In genomic region chr1:224408294-224408590, GRCh38 we compare ENCODE assay signal across 21 cellular contexts.
"Had no signal": no experiment of that assay in that cellular context is flagged by ENCODE, and none has a peak within 500 bp of the region (broad histone marks: within the 10 kb centered on the region; RNA-seq: fewer than 3 reads in every experiment).

No MANE protein-coding gene starts in this region.

- H3K4me2 ChIP-seq: smooth muscle cell had no signal

- H3K9me3 Mint-ChIP-seq: activated naive CD8-positive, alpha-beta T cell treated with anti-CD3 and anti-CD28 coated beads, Interleukin-2, amount 10 ng/mL, durations not matched to agents 7 days and 5 days; activated T-cell treated with anti-CD3 and anti-CD28 coated beads, Interleukin-2, amount 50 U/mL, for 72 hours; brain; effector memory CD8-positive, alpha-beta T cell; naive B cell had no signal

- H3K9me3 ChIP-seq: esophagus squamous epithelium, heart right ventricle, left ventricle myocardium inferior, ovary, stomach, vagina had no signal

- DNase-seq: activated CD4-positive, alpha-beta T cell treated with anti-CD3 and anti-CD28 coated beads, Interleukin-2, amount 50 U/mL, for 1 hour; activated CD8-positive, alpha-beta memory T cell treated with anti-CD3 and anti-CD28 coated beads, Interleukin-2, amount 50 U/mL, for 4 hours; activated gamma-delta T cell treated with Interleukin-2 at 50 U/mL for 16 hours; activated naive CD8-positive, alpha-beta T cell treated with anti-CD3 and anti-CD28 coated beads, Interleukin-2, amount 10 ng/mL, durations not matched to agents 7 days and 5 days; activated T-cell treated with anti-CD3 and anti-CD28 coated beads, Interleukin-2, amount 50 U/mL, for 72 hours; anterior cingulate cortex; caudate nucleus; effector memory CD8-positive, alpha-beta T cell; esophagus squamous epithelium; heart right ventricle; kidney glomerular epithelial cell; left ventricle myocardium inferior; naive B cell; ovary; stimulated activated CD4-positive, alpha-beta T cell treated with anti-CD3 and anti-CD28 coated beads, Interleukin-4, amount 100 ng/mL, for 1 hour; stomach; T1000 had no signal

- H3K4me1 ChIP-seq: left ventricle myocardium inferior had no signal

- H3K4me3 Mint-ChIP-seq: activated naive CD8-positive, alpha-beta T cell treated with anti-CD3 and anti-CD28 coated beads, Interleukin-2, amount 10 ng/mL, durations not matched to agents 7 days and 5 days; activated T-cell treated with anti-CD3 and anti-CD28 coated beads, Interleukin-2, amount 50 U/mL, for 72 hours; brain; effector memory CD8-positive, alpha-beta T cell; naive B cell had no signal

- H3K27ac Mint-ChIP-seq: activated naive CD8-positive, alpha-beta T cell treated with anti-CD3 and anti-CD28 coated beads, Interleukin-2, amount 10 ng/mL, durations not matched to agents 7 days and 5 days; activated T-cell treated with anti-CD3 and anti-CD28 coated beads, Interleukin-2, amount 50 U/mL, for 72 hours; effector memory CD8-positive, alpha-beta T cell had no signal

- H3K27me3 ChIP-seq: esophagus squamous epithelium, heart right ventricle, ovary, stomach, vagina had no signal

- ATAC-seq: activated T-cell treated with anti-CD3 and anti-CD28 coated beads, Interleukin-2, amount 50 U/mL, for 72 hours; heart right ventricle; sciatic nerve had no signal

- H3K36me3 ChIP-seq: ovary had no signal

- H3K27ac ChIP-seq: esophagus squamous epithelium, heart right ventricle, left ventricle myocardium inferior, ovary, stomach, vagina had no signal

- H3K27me3 Mint-ChIP-seq: activated naive CD8-positive, alpha-beta T cell treated with anti-CD3 and anti-CD28 coated beads, Interleukin-2, amount 10 ng/mL, durations not matched to agents 7 days and 5 days; brain; effector memory CD8-positive, alpha-beta T cell; naive B cell had no signal

- H3K4me3 ChIP-seq: esophagus squamous epithelium, heart right ventricle, left ventricle myocardium inferior, ovary, smooth muscle cell, stomach, vagina had no signal
